Comparison of ENCODE assay signal across 12 cellular contexts in the genomic region with DNA sequence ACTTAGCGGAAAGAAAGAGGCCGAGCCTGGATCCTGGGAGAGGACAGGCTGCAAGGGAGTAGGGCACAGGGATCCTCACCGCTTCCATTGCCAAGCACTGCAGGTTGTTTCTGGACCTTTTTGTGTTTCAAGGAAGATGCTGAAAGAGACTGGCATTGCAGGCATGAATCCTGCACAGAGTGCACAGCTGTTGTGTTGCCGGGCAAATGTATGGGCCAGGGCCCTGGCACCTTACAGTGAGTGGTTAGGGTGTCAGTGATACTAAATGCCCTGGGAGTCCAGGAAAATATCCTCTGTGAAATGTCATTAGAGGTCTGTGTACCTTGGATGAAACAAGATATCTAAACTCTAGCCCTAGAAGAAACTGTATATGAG.
A peak's percentile ranks its signal among the peaks of the same experiment; 100 is the strongest.
DNase-seq lines count a peak whose midpoint lies in the region; ATAC-seq and TF ChIP-seq lines count a peak whose summit lies in the region.
"Had no signal": no experiment of that assay in that cellular context is flagged by ENCODE, and none has a peak within 500 bp of the region (broad histone marks: within the 10 kb centered on the region; RNA-seq: fewer than 3 reads in every experiment).

No MANE protein-coding gene starts in this region.

- H2AFZ ChIP-seq in H9 (ENCODE audit: low read length) = no peak overlapping the region

- WGBS in gastroesophageal sphincter (ENCODE audit: low coverage in 1 of 2), 2 donors = 29% methylated on average over 3 of the region's 4 CpGs; no CpG with 5 or more reads in 1 of the 2 donors
- 45% methylated on average over 4 of the region's 4 CpGs for WGBS in prostate gland
- no CpG with 5 or more reads among the region's 4 CpGs for WGBS in H9 (ENCODE audit: extremely low coverage, insufficient read length, low lambda C conversion rate)

- H3K4me3 Mint-ChIP-seq in H9 = no peak overlapping the region
- H3K4me3 Mint-ChIP-seq: activated CD4-positive, alpha-beta T cell treated with anti-CD3 and anti-CD28 coated beads, Interleukin-2, amount 10 ng/mL, durations not matched to agents 7 days and 5 days had no signal

- H3K79me2 ChIP-seq in H9 (ENCODE audit: insufficient read depth, low read length) = no peaks in the 10 kb centered on the region

- peaks cover 37 to 43% of the 10 kb centered on the region in 2 experiments for H3K4me1 Mint-ChIP-seq in H9

- ATAC-seq in gastroesophageal sphincter = peak; percentile 6
- no peak for ATAC-seq in GM18867 (IDR thresholded peaks at IDR 0.05; ENCODE audit: unreplicated experiment)
- ATAC-seq in HG02938 (IDR thresholded peaks at IDR 0.05; ENCODE audit: unreplicated experiment) = no peak

- intact Hi-C loops in prostate gland (cut with DNase I) = no loop called here

- no peak overlapping the region for H3T11ph ChIP-seq in H9 (ENCODE audit: low read length)

- no peak overlapping the region for H4K8ac ChIP-seq in H9 (replicated peaks; ENCODE audit: insufficient read length, low read depth, low read length)

- H3K27ac ChIP-seq in RWPE1 (peak overlapping the region; percentile 95), gastroesophageal sphincter (peak overlapping the region; percentile 11 to 85 (median 78)), prostate gland (peak overlapping the region; percentile 11 to 28), H9 (ENCODE audit: insufficient read length, low read depth, low read length) (no peak overlapping the region)

- H3K9ac ChIP-seq in H9 (ENCODE audit: extremely low read depth, insufficient read length, low read length) = no peak overlapping the region

- no peak overlapping the region for H2AK5ac ChIP-seq in H9 (ENCODE audit: insufficient read length, low read length)

- no peak overlapping the region for H3K27ac Mint-ChIP-seq in H9
- H3K27ac Mint-ChIP-seq: activated CD4-positive, alpha-beta T cell treated with anti-CD3 and anti-CD28 coated beads, Interleukin-2, amount 10 ng/mL, durations not matched to agents 7 days and 5 days; activated naive CD4-positive, alpha-beta T cell treated with anti-CD3 and anti-CD28 coated beads, Interleukin-2, amount 50 U/mL, for 72 hours had no signal

- peaks cover 5% of the 10 kb centered on the region for H3K23me2 ChIP-seq in H9 (ENCODE audit: insufficient read length, low read depth, low read length, poor library complexity, severe bottlenecking)

- H4K20me1 ChIP-seq in H9 (ENCODE audit: control insufficient read depth, insufficient read depth, insufficient read length) = no peaks in the 10 kb centered on the region

- H3K56ac ChIP-seq in H9 (ENCODE audit: insufficient read length, low read depth, low read length) = no peak overlapping the region

- no peak overlapping the region for H3K18ac ChIP-seq in H9 (ENCODE audit: insufficient read length, low read depth, low read length)

- no peak for TF ChIP-seq EP300 in gastroesophageal sphincter (IDR thresholded peaks at IDR 0.05)

- in situ Hi-C loops in HAP-1 (cut with MboI; ENCODE audit: low sequenced_read_pairs) = no loop called here

- no peaks in the 10 kb centered on the region for H3K36me3 Mint-ChIP-seq in H9 (ENCODE audit: insufficient read depth in 1 of 3, low read depth in 3 of 3)
- H3K36me3 Mint-ChIP-seq: activated naive CD4-positive, alpha-beta T cell treated with anti-CD3 and anti-CD28 coated beads, Interleukin-2, amount 50 U/mL, for 72 hours had no signal

- no peak for DNase-seq in AG10803 (ENCODE audit: low read depth)
- no peak for DNase-seq in RWPE1 (ENCODE audit: low spot score)
- DNase-seq in prostate gland (ENCODE audit: low spot score) = no peak
- no peak for DNase-seq in HAP-1 (ENCODE audit: low spot score in 2 of 2)
- no peak for DNase-seq in H9
- DNase-seq: NCI-H187; stimulated activated CD8-positive, alpha-beta memory T cell treated with anti-CD3 and anti-CD28 coated beads, Interleukin-4, amount 100 ng/mL, for 48 hours had no signal

- no peak overlapping the region for H3K14ac ChIP-seq in H9 (ENCODE audit: insufficient read depth, low read length)

- CTCF ChIA-PET in RWPE1 (lab: Yijun Ruan, JAX) = interaction anchor here (0.5 to 0.7 kb wide), 3 partner anchors 75 to 768 kb away, joined by 3 read pairs; no protein-coding TSS in a partner anchor

- no peak for TF ChIP-seq POLR2A in gastroesophageal sphincter (IDR thresholded peaks at IDR 0.05)
- no peak for TF ChIP-seq POLR2A in prostate gland (IDR thresholded peaks at IDR 0.05)

- H2BK5ac ChIP-seq in H9 (ENCODE audit: insufficient read length, low read length) = no peak overlapping the region

- H2BK12ac ChIP-seq in H9 (ENCODE audit: insufficient read length, low read depth, low read length) = no peak overlapping the region

- H3K9me3 ChIP-seq in gastroesophageal sphincter (no peaks in the 10 kb centered on the region), prostate gland (no peaks in the 10 kb centered on the region), HAP-1 (no peaks in the 10 kb centered on the region), H9 (ENCODE audit: control insufficient read depth, low read depth, low read length) (no peaks in the 10 kb centered on the region)

- POLR2A ChIA-PET in RWPE1 (lab: Yijun Ruan, JAX; ENCODE audit: low non-redundant PET) = no interaction called here

- H3K79me1 ChIP-seq in H9 (ENCODE audit: insufficient read depth, low read depth, low read length, poor library complexity, severe bottlenecking) = no peaks in the 10 kb centered on the region

- H3K4me1 ChIP-seq in gastroesophageal sphincter (peaks cover 5 to 42% (median 12%) of the 10 kb centered on the region in 3 donors), prostate gland (replicated peaks) (no peaks in the 10 kb centered on the region), HAP-1 (peaks cover 6% of the 10 kb centered on the region), H9 (ENCODE audit: insufficient read depth, low read length) (no peaks in the 10 kb centered on the region; the same call in 1 of the 2 replicates)

- H2BK120ac ChIP-seq in H9 (ENCODE audit: low read depth, low read length, poor library complexity, severe bottlenecking) = no peak overlapping the region

- H3K4me3 ChIP-seq in AG10803 (ENCODE audit: low read length) = peak overlapping the region; percentile 20
- peak overlapping the region in 1 of 2 donors; percentile 9 for H3K4me3 ChIP-seq in gastroesophageal sphincter
- no peak overlapping the region for H3K4me3 ChIP-seq in prostate gland
- H3K4me3 ChIP-seq in HAP-1 = no peak overlapping the region

- no peak overlapping the region for H3K4me2 ChIP-seq in H9 (ENCODE audit: insufficient read depth, insufficient read length, low read length)

- H3K4ac ChIP-seq in H9 (ENCODE audit: low read depth, low read length) = no peak overlapping the region

- H3K27me3 ChIP-seq in gastroesophageal sphincter (no peaks in the 10 kb centered on the region), prostate gland (replicated peaks; ENCODE audit: insufficient read depth) (no peaks in the 10 kb centered on the region), HAP-1 (ENCODE audit: low read depth) (no peaks in the 10 kb centered on the region), H9 (ENCODE audit: insufficient read depth, low read length) (no peaks in the 10 kb centered on the region)

- no peak overlapping the region for H3K23ac ChIP-seq in H9 (ENCODE audit: insufficient read length, low read depth, low read length)

- H3K36me3 ChIP-seq in gastroesophageal sphincter = no peaks in the 10 kb centered on the region
- H3K36me3 ChIP-seq in prostate gland = no peaks in the 10 kb centered on the region
- no peaks in the 10 kb centered on the region for H3K36me3 ChIP-seq in HAP-1 (replicated peaks)

- peaks cover 15% of the 10 kb centered on the region for H3K27me3 Mint-ChIP-seq in H9 (ENCODE audit: low read depth)
- H3K27me3 Mint-ChIP-seq: activated CD4-positive, alpha-beta T cell treated with anti-CD3 and anti-CD28 coated beads, Interleukin-2, amount 10 ng/mL, durations not matched to agents 7 days and 5 days had no signal

- TF ChIP-seq CTCF in AG10803 (conservative IDR thresholded peaks at IDR 0.05; ENCODE audit: low read length) = no peak
- TF ChIP-seq CTCF in RWPE1 (conservative IDR thresholded peaks at IDR 0.05; ENCODE audit: low read depth) = no peak
- TF ChIP-seq CTCF in gastroesophageal sphincter (IDR thresholded peaks at IDR 0.05) = peak in 1 of 4 experiments; percentile 10
- TF ChIP-seq CTCF in prostate gland (IDR thresholded peaks at IDR 0.05) = no peak
- TF ChIP-seq CTCF in H9 (conservative IDR thresholded peaks at IDR 0.05) = no peak

- H2BK20ac ChIP-seq in H9 (ENCODE audit: low read depth, low read length, poor library complexity, severe bottlenecking) = no peak overlapping the region

- no peak overlapping the region for H4K5ac ChIP-seq in H9 (ENCODE audit: insufficient read length, low read depth, low read length)

- H3K9me3 Mint-ChIP-seq in H9 = no peaks in the 10 kb centered on the region; a peak in 1 of 5 replicates
- H3K9me3 Mint-ChIP-seq: activated CD4-positive, alpha-beta T cell treated with anti-CD3 and anti-CD28 coated beads, Interleukin-2, amount 10 ng/mL, durations not matched to agents 7 days and 5 days; activated naive CD4-positive, alpha-beta T cell treated with anti-CD3 and anti-CD28 coated beads, Interleukin-2, amount 50 U/mL, for 72 hours had no signal

- no peak overlapping the region for H4K91ac ChIP-seq in H9 (ENCODE audit: insufficient read length, low read depth, low read length)

- no peak overlapping the region for H2BK15ac ChIP-seq in H9 (ENCODE audit: low read depth, low read length)
